ENCODE assay signal across 8 cellular contexts in the genomic region with DNA sequence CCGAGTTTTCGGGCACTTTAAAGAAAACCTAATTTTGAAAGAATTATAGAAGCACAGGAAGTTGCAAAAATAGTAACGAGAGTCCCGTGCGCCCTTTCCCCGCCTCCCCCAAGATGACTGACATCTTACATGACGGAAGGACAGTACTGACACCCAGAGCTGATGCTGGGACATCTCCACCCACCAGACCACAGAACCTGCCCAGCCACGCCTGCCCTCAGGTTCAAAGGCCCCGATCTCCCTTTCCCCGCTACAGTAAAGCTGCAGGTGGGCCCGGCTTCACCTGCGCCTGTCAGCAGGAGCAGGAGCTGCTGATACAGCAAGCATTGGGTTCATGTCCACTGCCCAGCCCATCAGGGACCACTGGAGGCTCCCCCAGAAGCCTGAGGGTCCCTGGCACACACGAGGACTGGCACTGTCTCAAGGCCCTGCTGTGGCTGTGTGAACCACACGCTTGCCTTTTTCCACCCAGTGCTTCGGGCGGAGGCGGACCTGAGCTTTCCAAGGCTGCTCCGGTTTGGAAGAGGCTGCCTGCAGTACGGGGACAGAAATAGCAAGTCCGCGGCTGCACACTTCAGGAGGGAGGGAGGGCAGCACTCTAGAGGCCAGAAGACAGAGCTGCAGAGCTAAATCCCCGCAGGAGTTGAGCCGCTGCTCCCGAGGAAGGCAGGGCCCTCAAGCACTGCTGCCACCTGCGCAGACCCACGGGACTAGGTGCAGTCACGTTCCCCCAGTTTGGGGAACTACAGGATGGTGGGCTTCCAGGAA. TPM values are rescaled to one million over a fixed set of nuclear protein-coding genes. Genes with fewer than 3 reads are reported as not detected.
DNase-seq lines count a peak whose midpoint lies in the region; ATAC-seq, FAIRE-seq and TF ChIP-seq lines count a peak whose summit lies in the region.

No MANE protein-coding gene starts in this region.

- SMC1A ChIA-PET in GM12878 (lab: Charles Lee; ENCODE audit: uncharacterized antibody, unreplicated experiment) = interaction anchor here (1.0 to 1.8 kb wide), 9 partner anchors 11 to 129 kb away, joined by 3 to 13 read pairs (median 4); no protein-coding TSS in a partner anchor

- H3K9ac ChIP-seq in SU-DHL-6 (ENCODE audit: low read length) (peak overlapping the region; percentile 42), GM12878 (ENCODE audit: control insufficient read depth, insufficient read depth, low read length) (peak overlapping the region; percentile 13), GM23248 (no peak overlapping the region)

- 0 out of 2 replicates have a peak, but pooled peaks have one; percentile 2 for TF ChIP-seq RAD21 in GM12878 (IDR thresholded peaks at IDR 0.05; ENCODE audit: insufficient read depth, low read depth, low read length)

- BruUV-seq in GM12878 (replicated peaks; lab: Mats Ljungman, UMichigan) = no TSS peak

- H3K79me2 ChIP-seq in DOHH2 (ENCODE audit: control insufficient read depth, low read length) (peaks cover 59% of the 10 kb centered on the region), SU-DHL-6 (ENCODE audit: insufficient read depth, low read length) (peaks cover 11% of the 10 kb centered on the region; the same call in 1 of the 2 replicates), GM12878 (ENCODE audit: control insufficient read depth, insufficient read depth, low read length) (peaks cover 17% of the 10 kb centered on the region), GM23248 (ENCODE audit: insufficient read depth) (peaks cover 66% of the 10 kb centered on the region)

- H4K20me1 ChIP-seq in DOHH2 (ENCODE audit: control insufficient read depth, insufficient read depth, low read depth, low read length) (peaks cover 3% of the 10 kb centered on the region; the same call in 1 of the 2 replicates), SU-DHL-6 (ENCODE audit: low read depth, low read length) (no peaks in the 10 kb centered on the region), GM12878 (ENCODE audit: control insufficient read depth, insufficient read depth) (no peaks in the 10 kb centered on the region), GM23248 (ENCODE audit: insufficient read depth) (peaks cover 4% of the 10 kb centered on the region; the same call in 1 of the 2 replicates)

- RAD21 ChIA-PET in GM12878 (lab: Charles Lee; ENCODE audit: unreplicated experiment) = interaction anchor here (0.5 to 2.0 kb wide), 11 partner anchors 25 to 681 kb away, joined by 3 to 11 read pairs (median 4); partner anchors contain the start of genes EEF2, PIAS4 and ZBTB7A

- H3K4me1 ChIP-seq in DOHH2 (ENCODE audit: control insufficient read depth, low read length) (peaks cover 51% of the 10 kb centered on the region), GM12878 (ENCODE audit: control insufficient read depth, insufficient read depth, low read length) (peaks cover 28% of the 10 kb centered on the region), GM23248 (ENCODE audit: insufficient read depth) (no peaks in the 10 kb centered on the region)

- TF ChIP-seq CTCF in DOHH2 (IDR thresholded peaks at IDR 0.05; ENCODE audit: low read depth, low read length, poor library complexity, severe bottlenecking) (peak; percentile 40), SU-DHL-6 (IDR thresholded peaks at IDR 0.05; ENCODE audit: insufficient read depth, low read length, poor library complexity, severe bottlenecking) (no peak), GM12878 (IDR thresholded peaks at IDR 0.05 in 2 of 3, conservative IDR thresholded peaks at IDR 0.05 in 1 of 3; ENCODE audit: control insufficient read depth in 2 of 3, extremely low read depth in 1 of 3, insufficient read depth in 1 of 3, low read depth in 3 of 3, low read length in 3 of 3) (peak in 2 of 3 experiments; percentile 2 to 33; a peak in 3 of 6 replicates)

- 0 out of 4 replicates have a peak, but pooled peaks of 1 of the 2 experiments have one; percentile 51 for TF ChIP-seq EP300 in GM12878 (IDR thresholded peaks at IDR 0.05; ENCODE audit: borderline replicate concordance in 1 of 2, control insufficient read depth in 1 of 2, low read depth in 2 of 2, low read length in 2 of 2)

- POLR2A ChIA-PET in GM12878 (lab: Charles Lee) = interaction anchor here (0.6 to 1.6 kb wide), 11 partner anchors 10 to 228 kb away, joined by 3 to 12 read pairs (median 5); partner anchors contain the start of gene EEF2

- DNase-seq in GM12878 (ENCODE audit: low read depth, low spot score) (peak; percentile 67), GM23248 (no peak), DMS 273 treated with DMSO at 0.1 percent for 48 hours (lab: John Stamatoyannopoulos, UW) (no peak), NCI-H2029 treated with DMSO at 0.1 percent for 48 hours (lab: John Stamatoyannopoulos, UW) (no peak)
- peak; percentile 55 for DNase-seq in stimulated activated CD4-positive, alpha-beta T cell treated with anti-CD3 and anti-CD28 coated beads, Interleukin-4, amount 100 ng/mL, for 24 hours

- 5% methylated on average over 27 of the region's 27 CpGs for WGBS in GM12878 (ENCODE audit: insufficient coverage, insufficient replicate concordance, low lambda C conversion rate, missing lambda C conversion rate)
- WGBS in GM23248 (ENCODE audit: low coverage in 1 of 2, low lambda C conversion rate in 2 of 2, missing lambda C conversion rate in 2 of 2), 2 experiments = 83 to 86% methylated on average over 27 of the region's 27 CpGs

- no peak overlapping the region for H2AFZ ChIP-seq in SU-DHL-6 (ENCODE audit: low read depth, low read length, severe bottlenecking)
- no peak overlapping the region for H2AFZ ChIP-seq in GM12878 (ENCODE audit: control insufficient read depth, low read depth, low read length)
- H2AFZ ChIP-seq in GM23248 = no peak overlapping the region

- intact Hi-C loops in GM12878 (cut with micrococcal nuclease; ENCODE audit: unreplicated experiment) = loop anchor here (2.0 kb wide), 1 partner anchor 46 kb away; no protein-coding TSS in a partner anchor

- peak overlapping the region; percentile 71 for H3K27ac ChIP-seq in DOHH2 (ENCODE audit: low read depth, low read length)
- H3K27ac ChIP-seq in SU-DHL-6 (ENCODE audit: low read depth, low read length) = peak overlapping the region; percentile 69
- H3K27ac ChIP-seq in GM12878 (ENCODE audit: control insufficient read depth, insufficient read depth) = peak overlapping the region; percentile 55
- no peak overlapping the region for H3K27ac ChIP-seq in GM23248

- H3K36me3 ChIP-seq in DOHH2 (ENCODE audit: control insufficient read depth, low read length) (peaks cover 65% of the 10 kb centered on the region), SU-DHL-6 (ENCODE audit: low read length) (no peaks in the 10 kb centered on the region), GM12878 (ENCODE audit: control insufficient read depth in 2 of 2, insufficient read depth in 2 of 2, low read length in 1 of 2) (peaks cover 25 to 29% of the 10 kb centered on the region in 2 experiments), GM23248 (ENCODE audit: low read depth) (peaks cover 12% of the 10 kb centered on the region; the same call in 1 of the 2 replicates)

- peak overlapping the region; percentile 71 for H3K4me3 ChIP-seq in DOHH2 (ENCODE audit: low read length)
- H3K4me3 ChIP-seq in SU-DHL-6 (ENCODE audit: insufficient read depth, low read length, poor library complexity, severe bottlenecking) = no peak overlapping the region
- H3K4me3 ChIP-seq in GM12878 = peak overlapping the region; percentile 50
- no peak overlapping the region for H3K4me3 ChIP-seq in GM23248

- ATAC-seq in GM21825 (IDR thresholded peaks at IDR 0.05; ENCODE audit: unreplicated experiment) = peak; percentile 57
- peak; percentile 96 for ATAC-seq in GM12878

- CTCF ChIA-PET in GM12878 (lab: Yijun Ruan, JAX) = interaction anchor here (1.0 to 3.4 kb wide), 14 partner anchors 9 to 130 kb away, joined by 3 to 25 read pairs (median 6); partner anchors contain the start of gene EEF2

- H3K4me2 ChIP-seq in DOHH2 (ENCODE audit: low read length) (peak overlapping the region; percentile 97), SU-DHL-6 (ENCODE audit: low read depth, low read length, poor library complexity, severe bottlenecking) (peak overlapping the region; percentile 40), GM12878 (ENCODE audit: control insufficient read depth, insufficient read depth) (peak overlapping the region; percentile 65), GM23248 (ENCODE audit: unreplicated experiment) (no peak overlapping the region)

- FAIRE-seq in GM12878 (lab: Jason Lieb, UNC) = peak; percentile 93

- TF ChIP-seq POLR2A in GM12878 (IDR thresholded peaks at IDR 0.05; ENCODE audit: low read depth, low read length) = no peak; the same call in 1 of the 2 replicates

- H3K27me3 ChIP-seq in DOHH2 (ENCODE audit: control insufficient read depth, low read length) = no peaks in the 10 kb centered on the region
- H3K27me3 ChIP-seq in SU-DHL-6 (ENCODE audit: low read length) = no peaks in the 10 kb centered on the region
- H3K27me3 ChIP-seq in GM12878 (replicated peaks in 1 of 2; ENCODE audit: control insufficient read depth in 2 of 2, insufficient read depth in 2 of 2, low read length in 1 of 2) = no peaks in the 10 kb centered on the region
- H3K27me3 ChIP-seq in GM23248 (replicated peaks; ENCODE audit: insufficient read depth) = no peaks in the 10 kb centered on the region

- H3F3A ChIP-seq in DOHH2 (ENCODE audit: control insufficient read depth, insufficient read depth) = peaks cover 10% of the 10 kb centered on the region; the same call in 1 of the 2 replicates
- no peaks in the 10 kb centered on the region; the same call in 1 of the 2 replicates for H3F3A ChIP-seq in SU-DHL-6 (ENCODE audit: insufficient read depth)
- H3F3A ChIP-seq in GM23248 (ENCODE audit: insufficient read depth) = peaks cover 4% of the 10 kb centered on the region

- in situ Hi-C loops in GM12878 (cut with MboI) (no loop called here), GM23248 (cut with MboI) (no loop called here)

- H3K9me3 ChIP-seq in DOHH2 (ENCODE audit: control insufficient read depth, insufficient read depth, low read length) = no peaks in the 10 kb centered on the region
- H3K9me3 ChIP-seq in SU-DHL-6 (ENCODE audit: insufficient read depth, low read length) = no peaks in the 10 kb centered on the region
- H3K9me3 ChIP-seq in GM12878 (replicated peaks; ENCODE audit: control insufficient read depth, insufficient read depth, low read length) = no peaks in the 10 kb centered on the region
- no peaks in the 10 kb centered on the region for H3K9me3 ChIP-seq in GM23248 (ENCODE audit: low read depth)

- H3K9me2 ChIP-seq in DOHH2 (replicated peaks; ENCODE audit: control insufficient read depth, low read length) (no peaks in the 10 kb centered on the region), SU-DHL-6 (replicated peaks; ENCODE audit: insufficient read depth, low read length) (no peaks in the 10 kb centered on the region), GM23248 (ENCODE audit: insufficient read depth) (no peaks in the 10 kb centered on the region)

RNA-seq across cellular contexts. Expression of gene MAP2K2, which starts 8.7 kb away (rescaled TPM):
- total RNA-seq in GM12878 (2013; cell fraction: nucleolus; rRNA removed) = 58.9 and 63.2 TPM in 2 replicates
- total RNA-seq in GM12878 (2014; rRNA removed) = 178 and 210 TPM in 2 replicates
- 72.1 and 92.8 TPM in 2 replicates for total RNA-seq in GM12878 (2014; rRNA removed; fragmentation: Illumina TruSeq; extraction: Trizol)
- 182 and 184 TPM in 2 replicates for total RNA-seq in GM12878 (2021)
- 78.5 TPM for polyA plus RNA-seq in GM12878 (2011; ENCODE audit: low read depth)
- polyA plus RNA-seq in GM12878 (2011; rRNA removed) = 31.6 and 68.3 TPM in 2 replicates
- 109 and 144 TPM in 2 replicates for polyA plus RNA-seq in GM12878 (2011; cell fraction: cytosol; rRNA removed)
- polyA plus RNA-seq in GM12878 (2011; cell fraction: nucleus; rRNA removed) = 127 and 159 TPM in 2 replicates
- 133 and 176 TPM in 2 replicates for polyA plus RNA-seq in GM12878 (2012)
- polyA plus RNA-seq in GM12878 (2014; fragmentation: Illumina TruSeq; extraction: Trizol) = 13.0 and 38.8 TPM in 2 replicates
- 1 to 10 TPM in 1 of 2 experiments, under 1 TPM in 1; 1.00 to 6.8 TPM for polyA plus RNA-seq in GM12878 (2014; fragmentation: Nextera tagmentation; extraction: Ambion mirVana)
- polyA plus RNA-seq in GM12878 (2014; rRNA removed) = 144 and 166 TPM in 2 replicates
- 10 to 100 TPM; 33.4 to 33.7 TPM for polyA plus RNA-seq in GM12878 (2016; fragmentation: Nextera tagmentation; extraction: Ambion mirVana)
- polyA minus RNA-seq in GM12878 (2011; rRNA and poly(A)+ RNA removed) = 32.9 and 84.0 TPM in 2 replicates
- polyA minus RNA-seq in GM12878 (2011; cell fraction: cytosol; rRNA and poly(A)+ RNA removed) = 64.1 and 69.3 TPM in 2 replicates
- 27.6 and 40.2 TPM in 2 replicates for polyA minus RNA-seq in GM12878 (2011; cell fraction: nucleus; rRNA and poly(A)+ RNA removed)
- total RNA-seq in GM23248 (2014; rRNA removed; shearing (Covaris generic)) = 162 and 212 TPM in 2 replicates
- polyA plus RNA-seq in GM23248 (2016; fragmentation: Nextera tagmentation; extraction: Ambion mirVana) = 32.3 and 47.0 TPM in 2 replicates

RNA-seq across cellular contexts. Expression of gene CREB3L3, which starts 38.2 kb away (rescaled TPM):
- not detected in 2 replicates for total RNA-seq in GM12878 (2013; cell fraction: nucleolus; rRNA removed)
- not detected in 2 replicates for total RNA-seq in GM12878 (2014; rRNA removed)
- not detected in 2 replicates for total RNA-seq in GM12878 (2014; rRNA removed; fragmentation: Illumina TruSeq; extraction: Trizol)
- not detected in 2 replicates for total RNA-seq in GM12878 (2021)
- not detected for polyA plus RNA-seq in GM12878 (2011; ENCODE audit: low read depth)
- polyA plus RNA-seq in GM12878 (2011; rRNA removed) = 0.22 and 0.46 TPM in 2 replicates
- polyA plus RNA-seq in GM12878 (2011; cell fraction: cytosol; rRNA removed) = 0.60 and 0.72 TPM in 2 replicates
- 0.46 and 0.61 TPM in 2 replicates for polyA plus RNA-seq in GM12878 (2011; cell fraction: nucleus; rRNA removed)
- 0.04 and 0.23 TPM in 2 replicates for polyA plus RNA-seq in GM12878 (2012)
- polyA plus RNA-seq in GM12878 (2014; fragmentation: Illumina TruSeq; extraction: Trizol) = 0.03 TPM in 1 of 2 replicates, not detected in the other
- polyA plus RNA-seq in GM12878 (2014; fragmentation: Nextera tagmentation; extraction: Ambion mirVana) = not detected
- not detected in 2 replicates for polyA plus RNA-seq in GM12878 (2014; rRNA removed)
- polyA plus RNA-seq in GM12878 (2016; fragmentation: Nextera tagmentation; extraction: Ambion mirVana) = under 1 TPM in 1 of 2 experiments, not detected in 1; 0.07 TPM
- 0.52 TPM in 1 of 2 replicates, not detected in the other for polyA minus RNA-seq in GM12878 (2011; rRNA and poly(A)+ RNA removed)
- not detected in 2 replicates for polyA minus RNA-seq in GM12878 (2011; cell fraction: cytosol; rRNA and poly(A)+ RNA removed)
- polyA minus RNA-seq in GM12878 (2011; cell fraction: nucleus; rRNA and poly(A)+ RNA removed) = 0.29 TPM in 1 of 2 replicates, not detected in the other
- total RNA-seq in GM23248 (2014; rRNA removed; shearing (Covaris generic)) = not detected in 2 replicates
- not detected in 2 replicates for polyA plus RNA-seq in GM23248 (2016; fragmentation: Nextera tagmentation; extraction: Ambion mirVana)

RNA-seq across cellular contexts. Expression of gene ZBTB7A, which starts 48.5 kb away (rescaled TPM):
- total RNA-seq in GM12878 (2013; cell fraction: nucleolus; rRNA removed) = 20.9 and 24.8 TPM in 2 replicates
- total RNA-seq in GM12878 (2014; rRNA removed) (10.6 and 15.9 TPM in 2 replicates), GM12878 (2014; rRNA removed; fragmentation: Illumina TruSeq; extraction: Trizol) (3.2 TPM in 2 replicates), GM12878 (2021) (40.0 and 42.4 TPM in 2 replicates)
- polyA plus RNA-seq in GM12878 (2011; ENCODE audit: low read depth) = 2.2 TPM
- polyA plus RNA-seq in GM12878 (2011; rRNA removed) (0.84 and 2.5 TPM in 2 replicates), GM12878 (2014; fragmentation: Illumina TruSeq; extraction: Trizol) (4.1 and 5.9 TPM in 2 replicates), GM12878 (2014; fragmentation: Nextera tagmentation; extraction: Ambion mirVana) (under 1 TPM; 0.26 to 0.73 TPM), GM12878 (2014; rRNA removed) (16.2 and 22.2 TPM in 2 replicates), GM12878 (2016; fragmentation: Nextera tagmentation; extraction: Ambion mirVana) (10 to 100 TPM in 1 of 2 experiments, 1 to 10 TPM in 1; 2.0 to 10.1 TPM), GM23248 (2016; fragmentation: Nextera tagmentation; extraction: Ambion mirVana) (17.8 and 20.6 TPM in 2 replicates)
- 4.5 and 7.6 TPM in 2 replicates for polyA plus RNA-seq in GM12878 (2011; cell fraction: cytosol; rRNA removed)
- polyA plus RNA-seq in GM12878 (2011; cell fraction: nucleus; rRNA removed) = 12.8 and 18.3 TPM in 2 replicates
- polyA plus RNA-seq in GM12878 (2012) = 14.1 and 15.9 TPM in 2 replicates
- 3.6 and 6.5 TPM in 2 replicates for polyA minus RNA-seq in GM12878 (2011; rRNA and poly(A)+ RNA removed)
- 12.4 and 12.8 TPM in 2 replicates for polyA minus RNA-seq in GM12878 (2011; cell fraction: cytosol; rRNA and poly(A)+ RNA removed)
- 3.6 and 4.7 TPM in 2 replicates for polyA minus RNA-seq in GM12878 (2011; cell fraction: nucleus; rRNA and poly(A)+ RNA removed)
- 33.6 and 41.3 TPM in 2 replicates for total RNA-seq in GM23248 (2014; rRNA removed; shearing (Covaris generic))

Comparison
In these comparisons a context has a peak if more than half of its experiments do, and no peak if none do; other contexts are left out.
1. H3K4me3 ChIP-seq: peak in DOHH2 (single experiment) and GM12878 (single experiment); none in SU-DHL-6 (single experiment) and GM23248 (single experiment).
2. DNase-seq: peak in GM12878 (single experiment) and stimulated activated CD4-positive, alpha-beta T cell treated with anti-CD3 and anti-CD28 coated beads, Interleukin-4, amount 100 ng/mL, for 24 hours (single experiment); none in GM23248 (single experiment), DMS 273 treated with DMSO at 0.1 percent for 48 hours (single experiment) and NCI-H2029 treated with DMSO at 0.1 percent for 48 hours (single experiment).